Comparison of ENCODE assay signal across 23 cellular contexts in genomic region chr19:27767234-27767633, GRCh38.
A peak's percentile ranks its signal among the peaks of the same experiment; 100 is the strongest.
DNase-seq lines count a peak whose midpoint lies in the region; ATAC-seq and TF ChIP-seq lines count a peak whose summit lies in the region.
"Had no signal": no experiment of that assay in that cellular context is flagged by ENCODE, and none has a peak within 500 bp of the region (broad histone marks: within the 10 kb centered on the region; RNA-seq: fewer than 3 reads in every experiment).

No MANE protein-coding gene starts in this region.

- intact Hi-C loops in esophagus muscularis mucosa (cut with DNase I) (no loop called here), posterior vena cava (cut with DNase I) (no loop called here)
- intact Hi-C loops in CD4-positive, alpha-beta memory T cell (cut with micrococcal nuclease): no loop called here

- H3K4me3 ChIP-seq in esophagus muscularis mucosa (no peak overlapping the region), lung (no peak overlapping the region)
- H3K4me3 ChIP-seq in CD4-positive, alpha-beta memory T cell (ENCODE audit: low read length in 2 of 2): no peak overlapping the region
- H3K4me3 ChIP-seq: A549; BLaER1 treated with 17β-estradiol and CSF1 and Interleukin-3, amounts not matched to agents 10 nM and 100 nM; GM23338 had no signal

- H3K36me3 ChIP-seq in esophagus muscularis mucosa: peaks cover 0 to 6% (median 3%) of the 10 kb centered on the region in 4 donors
- no peaks in the 10 kb centered on the region for H3K36me3 ChIP-seq in lung (ENCODE audit: control insufficient read depth in 2 of 2, insufficient read depth in 2 of 2, low read length in 2 of 2)
- no peaks in the 10 kb centered on the region for H3K36me3 ChIP-seq in CD4-positive, alpha-beta memory T cell (ENCODE audit: insufficient read depth, low read length)

- H3K27me3 ChIP-seq in esophagus muscularis mucosa: no peaks in the 10 kb centered on the region
- no peaks in the 10 kb centered on the region for H3K27me3 ChIP-seq in lung (ENCODE audit: control insufficient read depth, insufficient read depth)
- no peaks in the 10 kb centered on the region for H3K27me3 ChIP-seq in CD4-positive, alpha-beta memory T cell (ENCODE audit: insufficient read depth, low read length)
- H3K27me3 ChIP-seq: BE2C; BLaER1 treated with 17β-estradiol and CSF1 and Interleukin-3, amounts not matched to agents 10 nM and 100 nM had no signal

- DNase-seq in cerebellar cortex (ENCODE audit: low spot score): peak; percentile 64
- peak; percentile 72 for DNase-seq in esophagus muscularis mucosa (ENCODE audit: extremely low spot score)
- DNase-seq in lung (ENCODE audit: low spot score): peak; percentile 13
- peak; percentile 3 for DNase-seq in posterior vena cava (ENCODE audit: low spot score)
- DNase-seq in inferior parietal cortex (ENCODE audit: extremely low spot score): no peak
- DNase-seq in activated naive CD4-positive, alpha-beta T cell treated with anti-CD3 and anti-CD28 coated beads, Interleukin-2, amount 50 U/mL, for 72 hours (ENCODE audit: low spot score in 2 of 2): no peak
- no peak for DNase-seq in CD4-positive, alpha-beta memory T cell
- DNase-seq: 8988T; ACHN; AML-193; BE2C; Calu3; CD4-positive, alpha-beta T cell; COR-L47; DMS53; DMS79 treated with DMSO at 0.1 percent for 48 hours; GF-D8 had no signal

- TF ChIP-seq EP300 in esophagus muscularis mucosa (IDR thresholded peaks at IDR 0.05): no peak

- H3K4me3 Mint-ChIP-seq in CD4-positive, alpha-beta memory T cell: no peak overlapping the region
- H3K4me3 Mint-ChIP-seq: CD14-positive monocyte; CD4-positive, alpha-beta T cell; GM23338; H9 had no signal

- TF ChIP-seq CTCF in esophagus muscularis mucosa (IDR thresholded peaks at IDR 0.05) (no peak), lung (IDR thresholded peaks at IDR 0.05; ENCODE audit: control extremely low read depth, extremely low read depth) (no peak)

- no peaks in the 10 kb centered on the region for H3K27me3 Mint-ChIP-seq in CD4-positive, alpha-beta memory T cell
- H3K27me3 Mint-ChIP-seq: CD4-positive, alpha-beta T cell had no signal

- 93% methylated on average over 8 of the region's 8 CpGs for WGBS in esophagus muscularis mucosa
- WGBS in lung, 2 donors: 81 to 93% methylated on average over 8 of the region's 8 CpGs

- H3K27ac ChIP-seq in esophagus muscularis mucosa (replicated peaks in 1 of 4): no peak overlapping the region
- no peak overlapping the region for H3K27ac ChIP-seq in lung (ENCODE audit: low read depth in 1 of 2, low read length in 1 of 2)
- H3K27ac ChIP-seq in CD4-positive, alpha-beta memory T cell (ENCODE audit: low read depth, low read length): no peak overlapping the region
- H3K27ac ChIP-seq: A549; BLaER1 treated with 17β-estradiol and CSF1 and Interleukin-3, amounts not matched to agents 10 nM and 100 nM had no signal

- no peak for TF ChIP-seq POLR2A in esophagus muscularis mucosa (IDR thresholded peaks at IDR 0.05; ENCODE audit: low read depth)

- H3K4me1 Mint-ChIP-seq in CD4-positive, alpha-beta memory T cell: no peaks in the 10 kb centered on the region
- H3K4me1 Mint-ChIP-seq: CD14-positive monocyte, GM23338, H9 had no signal

- peaks cover 0 to 12% (median 5%) of the 10 kb centered on the region in 4 donors for H3K9me3 ChIP-seq in esophagus muscularis mucosa
- H3K9me3 ChIP-seq in lung (ENCODE audit: control insufficient read depth in 2 of 2, insufficient read depth in 1 of 2, low read length in 1 of 2): peaks cover 3 to 51% of the 10 kb centered on the region in 2 donors
- peaks cover 0 to 40% of the 10 kb centered on the region in 2 donors for H3K9me3 ChIP-seq in CD4-positive, alpha-beta memory T cell (ENCODE audit: control insufficient read depth in 1 of 2, low read length in 2 of 2)
- H3K9me3 ChIP-seq: BE2C had no signal

- H3K9me3 Mint-ChIP-seq in activated naive CD4-positive, alpha-beta T cell treated with anti-CD3 and anti-CD28 coated beads, Interleukin-2, amount 50 U/mL, for 72 hours: peaks cover 74 to 87% of the 10 kb centered on the region in 2 donors
- peaks cover 22 to 100% (median 90%) of the 10 kb centered on the region in 8 donors for H3K9me3 Mint-ChIP-seq in CD4-positive, alpha-beta memory T cell

- peaks cover 55 to 96% of the 10 kb centered on the region in 2 donors for H3K36me3 Mint-ChIP-seq in activated naive CD4-positive, alpha-beta T cell treated with anti-CD3 and anti-CD28 coated beads, Interleukin-2, amount 50 U/mL, for 72 hours
- peaks cover 4 to 17% of the 10 kb centered on the region in 2 donors for H3K36me3 Mint-ChIP-seq in CD4-positive, alpha-beta memory T cell
- H3K36me3 Mint-ChIP-seq: CD14-positive monocyte had no signal

- no peak for ATAC-seq in lung (ENCODE audit: insufficient read depth, low FRiP score)
- ATAC-seq in activated naive CD4-positive, alpha-beta T cell treated with anti-CD3 and anti-CD28 coated beads, Interleukin-2, amount 50 U/mL, for 72 hours: no peak
- ATAC-seq: A549, GM23338, HCT116 had no signal

- POLR2A ChIA-PET in CD4-positive, alpha-beta memory T cell (lab: Charles Lee; ENCODE audit: partially characterized antibody): no interaction called here

- H3K27ac Mint-ChIP-seq in activated naive CD4-positive, alpha-beta T cell treated with anti-CD3 and anti-CD28 coated beads, Interleukin-2, amount 50 U/mL, for 72 hours: no peak overlapping the region
- H3K27ac Mint-ChIP-seq in CD4-positive, alpha-beta memory T cell: no peak overlapping the region
- H3K27ac Mint-ChIP-seq: CD14-positive monocyte; CD4-positive, alpha-beta T cell; GM23338; H9 had no signal

- CTCF ChIA-PET in CD4-positive, alpha-beta memory T cell (lab: Charles Lee; ENCODE audit: partially characterized antibody): no interaction called here

- H3K4me1 ChIP-seq in esophagus muscularis mucosa: no peaks in the 10 kb centered on the region
- no peaks in the 10 kb centered on the region for H3K4me1 ChIP-seq in lung (ENCODE audit: control insufficient read depth in 2 of 2, insufficient read depth in 2 of 2, low read length in 2 of 2)
- no peaks in the 10 kb centered on the region for H3K4me1 ChIP-seq in CD4-positive, alpha-beta memory T cell (ENCODE audit: insufficient read depth, low read length)
- H3K4me1 ChIP-seq: A549; BE2C; BLaER1 treated with 17β-estradiol and CSF1 and Interleukin-3, amounts not matched to agents 10 nM and 100 nM had no signal

Comparison
In these comparisons a context has a peak if more than half of its experiments do, and no peak if none do; other contexts are left out.
1. DNase-seq: peak in cerebellar cortex (single experiment), esophagus muscularis mucosa (single experiment), lung (single experiment) and posterior vena cava (single experiment); none in inferior parietal cortex (single experiment), activated naive CD4-positive, alpha-beta T cell treated with anti-CD3 and anti-CD28 coated beads, Interleukin-2, amount 50 U/mL, for 72 hours (0 of 2) and CD4-positive, alpha-beta memory T cell (0 of 5).